Comparison of ENCODE assay signal across 18 cellular contexts in genomic region chr10:47928225-47928624, GRCh38. TPM values are rescaled to one million over a fixed set of nuclear protein-coding genes. Genes with fewer than 3 reads are reported as not detected.
"Had no signal": no experiment of that assay in that cellular context is flagged by ENCODE, and none has a peak within 500 bp of the region (broad histone marks: within the 10 kb centered on the region; RNA-seq: fewer than 3 reads in every experiment).

No MANE protein-coding gene starts in this region.

RNA-seq across cellular contexts. Expression of gene NPY4R2, which starts 9.8 kb away (rescaled TPM):
- total RNA-seq: activated naive CD4-positive, alpha-beta T cell treated with anti-CD3 and anti-CD28 coated beads for 36 hours; activated naive CD4-positive, alpha-beta T cell treated with anti-CD3 and anti-CD28 coated beads, Interleukin-2, amount 50 U/mL, for 72 hours; activated naive CD8-positive, alpha-beta T cell treated with anti-CD3 and anti-CD28 coated beads for 36 hours; activated naive CD8-positive, alpha-beta T cell treated with anti-CD3 and anti-CD28 coated beads, Interleukin-2, amount 10 ng/mL, durations not matched to agents 7 days and 5 days; activated T-cell treated with anti-CD3 and anti-CD28 coated beads, Interleukin-2, amount 50 U/mL, for 4 hours; activated T-cell treated with anti-CD3 and anti-CD28 coated beads, Interleukin-2, amount 50 U/mL, for 72 hours; activated T-helper 1 cell treated with anti-CD3 and anti-CD28 coated beads, Interleukin-12 subunit alpha, Interleukin-12 subunit beta, Interleukin-2, Interleukin-4 antibody, amounts not matched to agents 30 ng/mL and 10 ng/mL and 1 ng/mL, durations not matched to agents 14 hours and 24 hours and 36 hours; activated T-helper 17 cell treated with anti-CD3 and anti-CD28 coated beads, Interleukin-2, amount 50 U/mL, for 72 hours; activated T-helper 2 cell treated with anti-CD3 and anti-CD28 coated beads, Interferon-gamma antibody, Interleukin-2, Interleukin-4, amounts not matched to agents 10 μg/mL and 5 μg/mL and 100 μg/mL, durations not matched to agents 14 hours and 24 hours and 36 hours; aorta; ascending aorta; astrocyte; body of pancreas; breast epithelium; bronchial epithelial cell; cardiac septum; chondrocyte had no signal
- polyA plus RNA-seq: adrenal gland, aorta had no signal
